ENCODE assay signal across 14 cellular contexts in genomic region chr3:38723569-38724391, GRCh38.
DNase-seq lines count a peak whose midpoint lies in the region; ATAC-seq and TF ChIP-seq lines count a peak whose summit lies in the region.
"Had no signal": no experiment of that assay in that cellular context is flagged by ENCODE, and none has a peak within 500 bp of the region (broad histone marks: within the 10 kb centered on the region; RNA-seq: fewer than 3 reads in every experiment).

No MANE protein-coding gene starts in this region.

- intact Hi-C loops in ascending aorta (cut with DNase I), result loop anchor here (5.0 kb wide), 1 partner anchor 109 kb away; no protein-coding TSS in a partner anchor
- intact Hi-C loops in left ventricle myocardium superior (cut with micrococcal nuclease), result no loop called here
- intact Hi-C loops in PC-9 (cut with micrococcal nuclease; ENCODE audit: unreplicated experiment), result no loop called here

- no peaks in the 10 kb centered on the region for H4K20me1 ChIP-seq in PC-9 (ENCODE audit: insufficient read depth)

- H3K4me1 ChIP-seq in ascending aorta, result peaks cover 10 to 22% of the 10 kb centered on the region in 2 donors
- H3K4me1 ChIP-seq in PC-9 (replicated peaks; ENCODE audit: insufficient read depth), result no peaks in the 10 kb centered on the region

- no peak overlapping the region for H3K27ac Mint-ChIP-seq in natural killer cell treated with Interleukin-12 subunit alpha and Interleukin-12 subunit beta and Interleukin-15 and Interleukin-18, amount 100 ng/mL, for 72 hours
- H3K27ac Mint-ChIP-seq: activated CD8-positive, alpha-beta T cell treated with anti-CD3 and anti-CD28 coated beads, Interleukin-2, amount 10 ng/mL, durations not matched to agents 7 days and 5 days; activated naive CD4-positive, alpha-beta T cell treated with anti-CD3 and anti-CD28 coated beads, Interleukin-2, amount 50 U/mL, for 72 hours; T-cell had no signal

- H3F3A ChIP-seq in PC-9 (ENCODE audit: insufficient read depth, low read depth), result no peaks in the 10 kb centered on the region

- H2AFZ ChIP-seq in PC-9, result no peak overlapping the region

- CTCF ChIA-PET in PC-9 (lab: Charles Lee), result no interaction called here

- H3K4me1 Mint-ChIP-seq in natural killer cell treated with Interleukin-12 subunit alpha and Interleukin-12 subunit beta and Interleukin-15 and Interleukin-18, amount 100 ng/mL, for 72 hours (ENCODE audit: low read depth in 2 of 2), result no peaks in the 10 kb centered on the region

- H3K4me3 ChIP-seq in ascending aorta, result no peak overlapping the region
- no peak overlapping the region for H3K4me3 ChIP-seq in PC-9
- H3K4me3 ChIP-seq: dorsolateral prefrontal cortex, ovary had no signal

- H3K27me3 Mint-ChIP-seq in natural killer cell treated with Interleukin-12 subunit alpha and Interleukin-12 subunit beta and Interleukin-15 and Interleukin-18, amount 100 ng/mL, for 72 hours, result peaks cover 5 to 11% of the 10 kb centered on the region in 2 donors

- H3K4me2 ChIP-seq in PC-9, result no peak overlapping the region

- no peaks in the 10 kb centered on the region for H3K9me3 Mint-ChIP-seq in natural killer cell treated with Interleukin-12 subunit alpha and Interleukin-12 subunit beta and Interleukin-15 and Interleukin-18, amount 100 ng/mL, for 72 hours
- H3K9me3 Mint-ChIP-seq: activated naive CD4-positive, alpha-beta T cell treated with anti-CD3 and anti-CD28 coated beads, Interleukin-2, amount 50 U/mL, for 72 hours; T-cell had no signal

- H3K9me2 ChIP-seq in PC-9 (ENCODE audit: insufficient read depth), result no peaks in the 10 kb centered on the region

- no TSS peak for BruUV-seq in PC-9 (replicated peaks; lab: Mats Ljungman, UMichigan)

- POLR2A ChIA-PET in PC-9 (lab: Charles Lee; ENCODE audit: unreplicated experiment), result no interaction called here

- H3K27ac ChIP-seq in ascending aorta (peak overlapping the region; percentile 54 to 73), PC-9 (no peak overlapping the region)
- H3K27ac ChIP-seq: dorsolateral prefrontal cortex, ovary had no signal

- TF ChIP-seq CTCF in ascending aorta (IDR thresholded peaks at IDR 0.05), result no peak
- no peak for TF ChIP-seq CTCF in PC-9 (conservative IDR thresholded peaks at IDR 0.05)

- H3K4me3 Mint-ChIP-seq in natural killer cell treated with Interleukin-12 subunit alpha and Interleukin-12 subunit beta and Interleukin-15 and Interleukin-18, amount 100 ng/mL, for 72 hours, result no peak overlapping the region
- H3K4me3 Mint-ChIP-seq: activated CD8-positive, alpha-beta T cell treated with anti-CD3 and anti-CD28 coated beads, Interleukin-2, amount 10 ng/mL, durations not matched to agents 7 days and 5 days; T-cell had no signal

- H3K27me3 ChIP-seq in ascending aorta (no peaks in the 10 kb centered on the region), PC-9 (ENCODE audit: insufficient read depth, low read depth) (peaks cover 46% of the 10 kb centered on the region)
- H3K27me3 ChIP-seq: ovary had no signal

- ATAC-seq in left ventricle myocardium superior, result peak; percentile 74
- no peak for ATAC-seq in HG02885 (IDR thresholded peaks at IDR 0.05; ENCODE audit: poor library complexity, unreplicated experiment)
- ATAC-seq in natural killer cell treated with Interleukin-12 subunit alpha and Interleukin-12 subunit beta and Interleukin-15 and Interleukin-18, amount 100 ng/mL, for 72 hours, result no peak
- ATAC-seq: activated CD8-positive, alpha-beta T cell treated with anti-CD3 and anti-CD28 coated beads, Interleukin-2, amount 10 ng/mL, durations not matched to agents 7 days and 5 days; activated naive CD4-positive, alpha-beta T cell treated with anti-CD3 and anti-CD28 coated beads, Interleukin-2, amount 50 U/mL, for 72 hours; T-cell had no signal

- H3K79me2 ChIP-seq in PC-9 (ENCODE audit: low read depth), result no peaks in the 10 kb centered on the region

- no peaks in the 10 kb centered on the region for H3K36me3 Mint-ChIP-seq in natural killer cell treated with Interleukin-12 subunit alpha and Interleukin-12 subunit beta and Interleukin-15 and Interleukin-18, amount 100 ng/mL, for 72 hours
- H3K36me3 Mint-ChIP-seq: activated naive CD4-positive, alpha-beta T cell treated with anti-CD3 and anti-CD28 coated beads, Interleukin-2, amount 50 U/mL, for 72 hours; T-cell had no signal

- H3K36me3 ChIP-seq in ascending aorta, result no peaks in the 10 kb centered on the region
- H3K36me3 ChIP-seq in PC-9 (ENCODE audit: low read depth), result no peaks in the 10 kb centered on the region
- H3K36me3 ChIP-seq: ovary had no signal

- H3K9me3 ChIP-seq in ascending aorta, result no peaks in the 10 kb centered on the region
- H3K9me3 ChIP-seq in PC-9 (ENCODE audit: insufficient read depth, low read depth), result no peaks in the 10 kb centered on the region
- H3K9me3 ChIP-seq: ovary had no signal

- DNase-seq in CMK (ENCODE audit: low read depth), result peak; percentile 31
- DNase-seq in M059J (ENCODE audit: low read depth), result peak; percentile 50
- DNase-seq in ascending aorta (ENCODE audit: low spot score in 2 of 2), result no peak
- DNase-seq in left ventricle myocardium superior, result peak; percentile 69
- no peak for DNase-seq in germinal center (ENCODE audit: low spot score)
- DNase-seq in natural killer cell treated with Interleukin-12 subunit alpha and Interleukin-12 subunit beta and Interleukin-15 and Interleukin-18, amount 100 ng/mL, for 72 hours (ENCODE audit: low spot score), result no peak
- DNase-seq in PC-9, result no peak
- DNase-seq: activated CD8-positive, alpha-beta T cell treated with anti-CD3 and anti-CD28 coated beads, Interleukin-2, amount 10 ng/mL, durations not matched to agents 7 days and 5 days; activated T-cell treated with anti-CD3 and anti-CD28 coated beads, Interleukin-2, amount 50 U/mL, for 48 hours; dorsolateral prefrontal cortex; ovary; T-cell had no signal

Comparison
In these comparisons a context has a peak if more than half of its experiments do, and no peak if none do; other contexts are left out.
1. DNase-seq: peak in CMK (single experiment), M059J (single experiment) and left ventricle myocardium superior (single experiment); none in ascending aorta (0 of 2), germinal center (single experiment), natural killer cell treated with Interleukin-12 subunit alpha and Interleukin-12 subunit beta and Interleukin-15 and Interleukin-18, amount 100 ng/mL, for 72 hours (single experiment) and PC-9 (0 of 2).